In the genomic region with DNA sequence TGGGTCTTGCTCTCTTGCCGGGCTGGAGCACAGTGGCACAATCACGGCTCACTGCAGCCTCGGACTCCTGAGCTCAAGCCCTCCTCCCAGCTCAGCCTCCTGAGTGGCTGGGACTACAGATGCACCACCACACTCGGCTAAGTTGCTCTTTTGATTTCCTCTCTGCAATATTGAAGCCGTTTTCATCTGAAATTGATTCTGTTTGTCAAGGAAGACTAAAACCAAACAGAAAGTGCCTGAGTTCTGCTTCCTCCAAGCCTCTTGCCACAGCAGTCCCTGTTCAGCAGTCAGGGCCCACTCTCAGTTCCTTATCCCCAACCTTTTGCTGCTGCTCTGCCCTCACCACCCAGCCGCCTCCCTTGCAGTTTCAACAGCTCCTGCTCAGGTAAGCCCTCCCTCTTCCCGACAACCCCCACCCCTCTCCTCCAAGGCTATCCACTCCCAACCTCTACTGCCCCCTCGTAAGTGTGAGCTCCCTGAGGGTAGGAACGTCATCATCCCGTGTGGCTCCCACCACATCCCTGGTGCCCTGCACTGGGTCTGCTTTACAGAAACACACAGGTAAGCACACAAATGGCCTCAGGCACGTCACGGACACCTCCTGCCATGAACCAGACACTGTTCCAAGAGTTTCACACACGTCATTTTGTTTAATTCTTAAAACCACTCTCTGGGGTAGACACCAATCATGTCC, we compare ENCODE assay signal across 2 cellular contexts.
TF ChIP-seq lines count a peak whose summit lies in the region.

No MANE protein-coding gene starts in this region.

TF ChIP-seq in GM23338, 12 proteins besides CTCF, POLR2A, EP300 and RAD21:
- TF ChIP-seq, protein P1, sequence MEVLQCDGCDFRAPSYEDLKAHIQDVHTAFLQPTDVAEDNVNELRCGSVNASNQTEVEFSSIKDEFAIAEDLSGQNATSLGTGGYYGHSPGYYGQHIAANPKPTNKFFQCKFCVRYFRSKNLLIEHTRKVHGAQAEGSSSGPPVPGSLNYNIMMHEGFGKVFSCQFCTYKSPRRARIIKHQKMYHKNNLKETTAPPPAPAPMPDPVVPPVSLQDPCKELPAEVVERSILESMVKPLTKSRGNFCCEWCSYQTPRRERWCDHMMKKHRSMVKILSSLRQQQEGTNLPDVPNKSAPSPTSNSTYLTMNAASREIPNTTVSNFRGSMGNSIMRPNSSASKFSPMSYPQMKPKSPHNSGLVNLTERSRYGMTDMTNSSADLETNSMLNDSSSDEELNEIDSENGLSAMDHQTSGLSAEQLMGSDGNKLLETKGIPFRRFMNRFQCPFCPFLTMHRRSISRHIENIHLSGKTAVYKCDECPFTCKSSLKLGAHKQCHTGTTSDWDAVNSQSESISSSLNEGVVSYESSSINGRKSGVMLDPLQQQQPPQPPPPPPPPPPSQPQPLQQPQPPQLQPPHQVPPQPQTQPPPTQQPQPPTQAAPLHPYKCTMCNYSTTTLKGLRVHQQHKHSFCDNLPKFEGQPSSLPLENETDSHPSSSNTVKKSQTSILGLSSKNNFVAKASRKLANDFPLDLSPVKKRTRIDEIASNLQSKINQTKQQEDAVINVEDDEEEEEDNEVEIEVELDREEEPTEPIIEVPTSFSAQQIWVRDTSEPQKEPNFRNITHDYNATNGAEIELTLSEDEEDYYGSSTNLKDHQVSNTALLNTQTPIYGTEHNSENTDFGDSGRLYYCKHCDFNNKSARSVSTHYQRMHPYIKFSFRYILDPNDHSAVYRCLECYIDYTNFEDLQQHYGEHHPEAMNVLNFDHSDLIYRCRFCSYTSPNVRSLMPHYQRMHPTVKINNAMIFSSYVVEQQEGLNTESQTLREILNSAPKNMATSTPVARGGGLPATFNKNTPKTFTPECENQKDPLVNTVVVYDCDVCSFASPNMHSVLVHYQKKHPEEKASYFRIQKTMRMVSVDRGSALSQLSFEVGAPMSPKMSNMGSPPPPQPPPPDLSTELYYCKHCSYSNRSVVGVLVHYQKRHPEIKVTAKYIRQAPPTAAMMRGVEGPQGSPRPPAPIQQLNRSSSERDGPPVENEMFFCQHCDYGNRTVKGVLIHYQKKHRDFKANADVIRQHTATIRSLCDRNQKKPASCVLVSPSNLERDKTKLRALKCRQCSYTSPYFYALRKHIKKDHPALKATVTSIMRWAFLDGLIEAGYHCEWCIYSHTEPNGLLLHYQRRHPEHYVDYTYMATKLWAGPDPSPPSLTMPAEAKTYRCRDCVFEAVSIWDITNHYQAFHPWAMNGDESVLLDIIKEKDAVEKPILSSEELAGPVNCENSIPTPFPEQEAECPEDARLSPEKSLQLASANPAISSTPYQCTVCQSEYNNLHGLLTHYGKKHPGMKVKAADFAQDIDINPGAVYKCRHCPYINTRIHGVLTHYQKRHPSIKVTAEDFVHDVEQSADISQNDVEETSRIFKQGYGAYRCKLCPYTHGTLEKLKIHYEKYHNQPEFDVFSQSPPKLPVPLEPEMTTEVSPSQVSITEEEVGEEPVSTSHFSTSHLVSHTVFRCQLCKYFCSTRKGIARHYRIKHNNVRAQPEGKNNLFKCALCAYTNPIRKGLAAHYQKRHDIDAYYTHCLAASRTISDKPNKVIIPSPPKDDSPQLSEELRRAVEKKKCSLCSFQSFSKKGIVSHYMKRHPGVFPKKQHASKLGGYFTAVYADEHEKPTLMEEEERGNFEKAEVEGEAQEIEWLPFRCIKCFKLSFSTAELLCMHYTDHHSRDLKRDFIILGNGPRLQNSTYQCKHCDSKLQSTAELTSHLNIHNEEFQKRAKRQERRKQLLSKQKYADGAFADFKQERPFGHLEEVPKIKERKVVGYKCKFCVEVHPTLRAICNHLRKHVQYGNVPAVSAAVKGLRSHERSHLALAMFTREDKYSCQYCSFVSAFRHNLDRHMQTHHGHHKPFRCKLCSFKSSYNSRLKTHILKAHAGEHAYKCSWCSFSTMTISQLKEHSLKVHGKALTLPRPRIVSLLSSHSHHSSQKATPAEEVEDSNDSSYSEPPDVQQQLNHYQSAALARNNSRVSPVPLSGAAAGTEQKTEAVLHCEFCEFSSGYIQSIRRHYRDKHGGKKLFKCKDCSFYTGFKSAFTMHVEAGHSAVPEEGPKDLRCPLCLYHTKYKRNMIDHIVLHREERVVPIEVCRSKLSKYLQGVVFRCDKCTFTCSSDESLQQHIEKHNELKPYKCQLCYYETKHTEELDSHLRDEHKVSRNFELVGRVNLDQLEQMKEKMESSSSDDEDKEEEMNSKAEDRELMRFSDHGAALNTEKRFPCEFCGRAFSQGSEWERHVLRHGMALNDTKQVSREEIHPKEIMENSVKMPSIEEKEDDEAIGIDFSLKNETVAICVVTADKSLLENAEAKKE (CRISPR knock-in tag; IDR thresholded peaks at IDR 0.05) = no peak

TF ChIP-seq in SK-N-SH, 30 proteins besides CTCF, POLR2A, EP300 and RAD21 (continued from another document):
- TF ChIP-seq TAF1 (IDR thresholded peaks at IDR 0.05; ENCODE audit: borderline replicate concordance, low read depth, low read length) = no peak
- TF ChIP-seq, protein P2, sequence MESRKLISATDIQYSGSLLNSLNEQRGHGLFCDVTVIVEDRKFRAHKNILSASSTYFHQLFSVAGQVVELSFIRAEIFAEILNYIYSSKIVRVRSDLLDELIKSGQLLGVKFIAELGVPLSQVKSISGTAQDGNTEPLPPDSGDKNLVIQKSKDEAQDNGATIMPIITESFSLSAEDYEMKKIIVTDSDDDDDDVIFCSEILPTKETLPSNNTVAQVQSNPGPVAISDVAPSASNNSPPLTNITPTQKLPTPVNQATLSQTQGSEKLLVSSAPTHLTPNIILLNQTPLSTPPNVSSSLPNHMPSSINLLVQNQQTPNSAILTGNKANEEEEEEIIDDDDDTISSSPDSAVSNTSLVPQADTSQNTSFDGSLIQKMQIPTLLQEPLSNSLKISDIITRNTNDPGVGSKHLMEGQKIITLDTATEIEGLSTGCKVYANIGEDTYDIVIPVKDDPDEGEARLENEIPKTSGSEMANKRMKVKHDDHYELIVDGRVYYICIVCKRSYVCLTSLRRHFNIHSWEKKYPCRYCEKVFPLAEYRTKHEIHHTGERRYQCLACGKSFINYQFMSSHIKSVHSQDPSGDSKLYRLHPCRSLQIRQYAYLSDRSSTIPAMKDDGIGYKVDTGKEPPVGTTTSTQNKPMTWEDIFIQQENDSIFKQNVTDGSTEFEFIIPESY (IDR thresholded peaks at IDR 0.05; ENCODE audit: borderline replicate concordance, low read depth) = no peak
- TF ChIP-seq, protein P3, sequence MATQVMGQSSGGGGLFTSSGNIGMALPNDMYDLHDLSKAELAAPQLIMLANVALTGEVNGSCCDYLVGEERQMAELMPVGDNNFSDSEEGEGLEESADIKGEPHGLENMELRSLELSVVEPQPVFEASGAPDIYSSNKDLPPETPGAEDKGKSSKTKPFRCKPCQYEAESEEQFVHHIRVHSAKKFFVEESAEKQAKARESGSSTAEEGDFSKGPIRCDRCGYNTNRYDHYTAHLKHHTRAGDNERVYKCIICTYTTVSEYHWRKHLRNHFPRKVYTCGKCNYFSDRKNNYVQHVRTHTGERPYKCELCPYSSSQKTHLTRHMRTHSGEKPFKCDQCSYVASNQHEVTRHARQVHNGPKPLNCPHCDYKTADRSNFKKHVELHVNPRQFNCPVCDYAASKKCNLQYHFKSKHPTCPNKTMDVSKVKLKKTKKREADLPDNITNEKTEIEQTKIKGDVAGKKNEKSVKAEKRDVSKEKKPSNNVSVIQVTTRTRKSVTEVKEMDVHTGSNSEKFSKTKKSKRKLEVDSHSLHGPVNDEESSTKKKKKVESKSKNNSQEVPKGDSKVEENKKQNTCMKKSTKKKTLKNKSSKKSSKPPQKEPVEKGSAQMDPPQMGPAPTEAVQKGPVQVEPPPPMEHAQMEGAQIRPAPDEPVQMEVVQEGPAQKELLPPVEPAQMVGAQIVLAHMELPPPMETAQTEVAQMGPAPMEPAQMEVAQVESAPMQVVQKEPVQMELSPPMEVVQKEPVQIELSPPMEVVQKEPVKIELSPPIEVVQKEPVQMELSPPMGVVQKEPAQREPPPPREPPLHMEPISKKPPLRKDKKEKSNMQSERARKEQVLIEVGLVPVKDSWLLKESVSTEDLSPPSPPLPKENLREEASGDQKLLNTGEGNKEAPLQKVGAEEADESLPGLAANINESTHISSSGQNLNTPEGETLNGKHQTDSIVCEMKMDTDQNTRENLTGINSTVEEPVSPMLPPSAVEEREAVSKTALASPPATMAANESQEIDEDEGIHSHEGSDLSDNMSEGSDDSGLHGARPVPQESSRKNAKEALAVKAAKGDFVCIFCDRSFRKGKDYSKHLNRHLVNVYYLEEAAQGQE (IDR thresholded peaks at IDR 0.05; ENCODE audit: low read depth, low read length) = no peak
TF ChIP-seq in SK-N-SH: peak in this region for 0.
